Comparison of ENCODE assay signal across 22 cellular contexts in the genomic region with DNA sequence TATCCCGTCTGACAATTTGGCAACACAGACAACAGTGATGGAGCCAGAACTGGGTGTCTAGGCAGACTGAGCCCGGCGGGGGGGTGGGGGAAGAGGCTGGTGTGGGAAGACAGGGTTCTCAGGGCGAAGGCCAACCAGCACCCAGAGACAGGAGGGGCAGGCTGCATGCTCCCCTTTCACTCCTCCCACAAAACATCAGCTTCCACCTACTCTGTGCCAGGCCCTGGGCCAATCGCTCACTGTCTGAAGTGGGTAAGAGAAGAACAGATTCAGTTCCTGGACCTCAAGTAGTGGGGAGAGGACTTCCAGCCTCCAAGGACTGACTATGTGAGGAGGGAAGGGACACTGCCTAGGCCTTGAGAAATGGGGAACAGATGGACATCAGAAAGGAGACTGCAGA. TPM values are rescaled to one million over a fixed set of nuclear protein-coding genes. Genes with fewer than 3 reads are reported as not detected.
A peak's percentile ranks its signal among the peaks of the same experiment; 100 is the strongest.
DNase-seq lines count a peak whose midpoint lies in the region; FAIRE-seq and TF ChIP-seq lines count a peak whose summit lies in the region.
"Had no signal": no experiment of that assay in that cellular context is flagged by ENCODE, and none has a peak within 500 bp of the region (broad histone marks: within the 10 kb centered on the region; RNA-seq: fewer than 3 reads in every experiment).

No MANE protein-coding gene starts in this region.

- H3K9me3 Mint-ChIP-seq in activated naive CD8-positive, alpha-beta T cell (ENCODE audit: low read depth): no peaks in the 10 kb centered on the region
- H3K9me3 Mint-ChIP-seq in activated naive CD8-positive, alpha-beta T cell treated with anti-CD3 and anti-CD28 coated beads for 36 hours: no peaks in the 10 kb centered on the region
- peaks cover 9% of the 10 kb centered on the region for H3K9me3 Mint-ChIP-seq in glutamatergic neuron (ENCODE audit: unreplicated experiment)
- H3K9me3 Mint-ChIP-seq: CD8-positive, alpha-beta T cell; IgD-negative memory B cell had no signal

- CTCF ChIA-PET in HEK293 (lab: Yijun Ruan, JAX): interaction anchor here (1.0 kb wide), 1 partner anchor 30 kb away, joined by 4 read pairs; no protein-coding TSS in a partner anchor

- H3K36me3 ChIP-seq in HEK293 (ENCODE audit: control insufficient read depth in 2 of 2, insufficient read depth in 1 of 2, low read length in 2 of 2) (no peaks in the 10 kb centered on the region), kidney (ENCODE audit: control insufficient read depth in 1 of 2, insufficient read depth in 2 of 2, low read length in 2 of 2) (no peaks in the 10 kb centered on the region)

- H3K9me3 ChIP-seq in HEK293 (ENCODE audit: control insufficient read depth, insufficient read depth, low read depth, low read length) (no peaks in the 10 kb centered on the region), kidney (ENCODE audit: control insufficient read depth in 1 of 2, low read length in 2 of 2) (no peaks in the 10 kb centered on the region)
- H3K9me3 ChIP-seq: A549 had no signal

- H3K4me1 Mint-ChIP-seq in activated naive CD8-positive, alpha-beta T cell (ENCODE audit: low read depth): peaks cover 8% of the 10 kb centered on the region
- peaks cover 6% of the 10 kb centered on the region for H3K4me1 Mint-ChIP-seq in activated naive CD8-positive, alpha-beta T cell treated with anti-CD3 and anti-CD28 coated beads for 36 hours
- peaks cover 19% of the 10 kb centered on the region for H3K4me1 Mint-ChIP-seq in glutamatergic neuron (ENCODE audit: low read depth, unreplicated experiment)

- no peak for TF ChIP-seq CTCF in HEK293 (tag by site-specific recombination; IDR thresholded peaks at IDR 0.05)
- TF ChIP-seq CTCF in kidney (IDR thresholded peaks at IDR 0.05; ENCODE audit: borderline replicate concordance, extremely low read depth, insufficient read depth): no peak
- no peak for TF ChIP-seq CTCF in glutamatergic neuron (IDR thresholded peaks at IDR 0.05; ENCODE audit: partially characterized antibody, unreplicated experiment)

- H3K27ac ChIP-seq in HEK293 (ENCODE audit: extremely low read depth, low read depth, low read length) (no peak overlapping the region), kidney (ENCODE audit: low read depth in 2 of 2, low read length in 2 of 2) (no peak overlapping the region)
- H3K27ac ChIP-seq: 22Rv1, A549 had no signal

- FAIRE-seq in kidney (lab: Jason Lieb, UNC): no peak
- FAIRE-seq: A549, G401.6, GM12891, HepG2 had no signal

- H3K27me3 Mint-ChIP-seq in activated naive CD8-positive, alpha-beta T cell: peaks cover 25% of the 10 kb centered on the region
- H3K27me3 Mint-ChIP-seq in activated naive CD8-positive, alpha-beta T cell treated with anti-CD3 and anti-CD28 coated beads for 36 hours: peaks cover 62% of the 10 kb centered on the region
- peaks cover 26% of the 10 kb centered on the region for H3K27me3 Mint-ChIP-seq in glutamatergic neuron (ENCODE audit: unreplicated experiment)

- POLR2A ChIA-PET in HEK293 (lab: Yijun Ruan, JAX): no interaction called here

- peak overlapping the region; percentile 18 for H3K4me3 Mint-ChIP-seq in activated naive CD8-positive, alpha-beta T cell
- no peak overlapping the region for H3K4me3 Mint-ChIP-seq in activated naive CD8-positive, alpha-beta T cell treated with anti-CD3 and anti-CD28 coated beads for 36 hours
- H3K4me3 Mint-ChIP-seq in glutamatergic neuron (ENCODE audit: unreplicated experiment): no peak overlapping the region
- H3K4me3 Mint-ChIP-seq: CD8-positive, alpha-beta T cell had no signal

- no peaks in the 10 kb centered on the region for H3K36me3 Mint-ChIP-seq in activated naive CD8-positive, alpha-beta T cell
- no peaks in the 10 kb centered on the region for H3K36me3 Mint-ChIP-seq in activated naive CD8-positive, alpha-beta T cell treated with anti-CD3 and anti-CD28 coated beads for 36 hours
- H3K36me3 Mint-ChIP-seq in glutamatergic neuron (ENCODE audit: unreplicated experiment): no peaks in the 10 kb centered on the region
- H3K36me3 Mint-ChIP-seq: CD8-positive, alpha-beta T cell; IgD-negative memory B cell had no signal

- intact Hi-C loops in kidney (cut with DNase I): no loop called here

- H3K4me1 ChIP-seq in HEK293 (ENCODE audit: control insufficient read depth, insufficient read depth, low read length) (peaks cover 6% of the 10 kb centered on the region; the same call in 1 of the 2 replicates), kidney (ENCODE audit: control insufficient read depth in 1 of 2, insufficient read depth in 1 of 2, low read depth in 1 of 2, low read length in 2 of 2) (peaks cover 0 to 7% of the 10 kb centered on the region in 2 donors)

- H3K4me3 ChIP-seq in HEK293 (ENCODE audit: low read depth, low read length) (no peak overlapping the region), kidney (ENCODE audit: low read length in 2 of 2) (no peak overlapping the region)
- H3K4me3 ChIP-seq: A549 had no signal

- no peak for DNase-seq in activated naive CD8-positive, alpha-beta T cell treated with anti-CD3 and anti-CD28 coated beads for 36 hours
- peak; percentile 58 for DNase-seq in kidney
- DNase-seq in glutamatergic neuron: no peak
- DNase-seq in NCI-H526 treated with DMSO at 0.1 percent for 48 hours (lab: John Stamatoyannopoulos, UW): no peak
- DNase-seq in GM19240 (ENCODE audit: insufficient read length, low spot score): no peak
- DNase-seq: AML-193; CD8-positive, alpha-beta T cell; DMS 273 treated with DMSO at 0.1 percent for 48 hours; DMS53; DND-41; GOT3; H7; KBM-7 had no signal

- H3K9ac ChIP-seq in kidney (ENCODE audit: low read length in 2 of 2): no peak overlapping the region

- no peak overlapping the region for H3K27ac Mint-ChIP-seq in activated naive CD8-positive, alpha-beta T cell
- H3K27ac Mint-ChIP-seq in activated naive CD8-positive, alpha-beta T cell treated with anti-CD3 and anti-CD28 coated beads for 36 hours: no peak overlapping the region
- H3K27ac Mint-ChIP-seq in glutamatergic neuron (ENCODE audit: unreplicated experiment): no peak overlapping the region
- H3K27ac Mint-ChIP-seq: CD8-positive, alpha-beta T cell had no signal

TF ChIP-seq in HEK293, 187 proteins besides CTCF, POLR2A, EP300 and RAD21:
- no peak for TF ChIP-seq SCRT2 (tag by site-specific recombination; IDR thresholded peaks at IDR 0.05)
- peak; percentile 18; the same call in 1 of the 2 replicates for TF ChIP-seq EGR2 (tag by site-specific recombination; IDR thresholded peaks at IDR 0.05; ENCODE audit: low read depth)
- TF ChIP-seq ZFHX2 (tag by site-specific recombination; conservative IDR thresholded peaks at IDR 0.05): peak; percentile 37; the same call in 1 of the 2 replicates
- no peak for TF ChIP-seq ZNF558 (tag by site-specific recombination; IDR thresholded peaks at IDR 0.05)

RNA-seq across cellular contexts. Expression of a gene that starts 2.8 kb away (rescaled TPM):
- under 1 TPM; 0.46 to 0.80 TPM for total RNA-seq in activated naive CD8-positive, alpha-beta T cell treated with anti-CD3 and anti-CD28 coated beads for 36 hours
- total RNA-seq in kidney (not detected), glutamatergic neuron (ENCODE audit: unreplicated experiment) (3.7 TPM)
- not detected for polyA plus RNA-seq in kidney (ENCODE audit: insufficient read depth, low read depth, low replicate concordance)
- total RNA-seq: CD8-positive, alpha-beta T cell; HepG2 had no signal
- polyA plus RNA-seq: BJ, HepG2, IgD-negative memory B cell had no signal

RNA-seq across cellular contexts. Expression of a gene that starts 2.9 kb away (rescaled TPM):
- not detected for total RNA-seq in activated naive CD8-positive, alpha-beta T cell treated with anti-CD3 and anti-CD28 coated beads for 36 hours
- total RNA-seq in kidney: not detected
- polyA plus RNA-seq in kidney (ENCODE audit: insufficient read depth, low read depth, low replicate concordance): not detected
- total RNA-seq in glutamatergic neuron (ENCODE audit: unreplicated experiment): not detected
- total RNA-seq: CD8-positive, alpha-beta T cell; HepG2 had no signal
- polyA plus RNA-seq: A549, BJ, HepG2, IgD-negative memory B cell had no signal

RNA-seq across cellular contexts. Expression of a gene that starts 17.6 kb away (rescaled TPM):
- 1 to 10 TPM; 1.5 to 1.7 TPM for total RNA-seq in activated naive CD8-positive, alpha-beta T cell treated with anti-CD3 and anti-CD28 coated beads for 36 hours
- total RNA-seq in kidney (1.3 TPM), glutamatergic neuron (ENCODE audit: unreplicated experiment) (72.3 TPM)
- 0.45 TPM for polyA plus RNA-seq in kidney (ENCODE audit: insufficient read depth, low read depth, low replicate concordance)

RNA-seq across cellular contexts. Expression of a gene that starts 19.7 kb away (rescaled TPM):
- total RNA-seq in activated naive CD8-positive, alpha-beta T cell treated with anti-CD3 and anti-CD28 coated beads for 36 hours: 10 to 100 TPM; 25.3 to 28.6 TPM
- total RNA-seq in kidney (34.3 TPM), glutamatergic neuron (ENCODE audit: unreplicated experiment) (97.2 TPM)
- 32.1 TPM for polyA plus RNA-seq in kidney (ENCODE audit: insufficient read depth, low read depth, low replicate concordance)

Comparison
In these comparisons a context has a peak if more than half of its experiments do, and no peak if none do; other contexts are left out.
1. RNA of a gene that starts 17.6 kb away (total RNA-seq): 72.3 TPM in glutamatergic neuron (single experiment); 1.5 to 1.7 TPM in activated naive CD8-positive, alpha-beta T cell treated with anti-CD3 and anti-CD28 coated beads for 36 hours and 1.3 TPM in kidney (single experiment); every median in the first group is over 10 times any median in the second.